22 cellular contexts compared by ENCODE assay signal in genomic region chr18:60943297-60943696, GRCh38.
A peak's percentile ranks its signal among the peaks of the same experiment; 100 is the strongest.
DNase-seq lines count a peak whose midpoint lies in the region; TF ChIP-seq lines count a peak whose summit lies in the region.
"Had no signal": no experiment of that assay in that cellular context is flagged by ENCODE, and none has a peak within 500 bp of the region (broad histone marks: within the 10 kb centered on the region; RNA-seq: fewer than 3 reads in every experiment).

No MANE protein-coding gene starts in this region.

- H3F3A ChIP-seq in OCI-LY1 (ENCODE audit: insufficient read depth, low read length) (no peaks in the 10 kb centered on the region), PC-9 (ENCODE audit: insufficient read depth, low read depth) (no peaks in the 10 kb centered on the region)

- no peak overlapping the region for H3K27ac ChIP-seq in OCI-LY1 (ENCODE audit: low read depth, low read length, poor library complexity, severe bottlenecking)
- H3K27ac ChIP-seq in PC-9: no peak overlapping the region
- H3K27ac ChIP-seq in osteoblast (ENCODE audit: low read depth, low read length): no peak overlapping the region
- H3K27ac ChIP-seq: 22Rv1; BLaER1 treated with 17β-estradiol and CSF1 and Interleukin-3, amounts not matched to agents 10 nM and 100 nM had no signal

- H3K79me2 ChIP-seq in OCI-LY1 (ENCODE audit: insufficient read depth, low read length): no peaks in the 10 kb centered on the region
- no peaks in the 10 kb centered on the region for H3K79me2 ChIP-seq in PC-9 (ENCODE audit: low read depth)
- H3K79me2 ChIP-seq in osteoblast (ENCODE audit: insufficient read depth, low read length): no peaks in the 10 kb centered on the region

- DNase-seq in NCI-H146 (lab: John Stamatoyannopoulos, UW) (peak; percentile 14), NCI-H146 treated with DMSO at 0.1 percent for 48 hours (lab: John Stamatoyannopoulos, UW; ENCODE audit: unreplicated experiment) (no peak), PC-9 (no peak), osteoblast (ENCODE audit: insufficient read length, low spot score, missing footprints) (no peak), NCI-H187 (lab: John Stamatoyannopoulos, UW) (no peak), dedifferentiated amniotic fluid mesenchymal stem cell (ENCODE audit: extremely low spot score) (no peak)
- DNase-seq in activated T-cell treated with anti-CD3 and anti-CD28 coated beads, Interleukin-2, amount 50 U/mL, for 1 hour: no peak
- DNase-seq: ACHN; AML-193; BE2C; CD4-positive, alpha-beta T cell; CD8-positive, alpha-beta memory T cell; DMS 273 treated with DMSO at 0.1 percent for 48 hours; DMS79; EL; GDM1; H9 had no signal

- H3K4me2 ChIP-seq in OCI-LY1 (ENCODE audit: low read length): peak overlapping the region; percentile 22; the same call in 1 of the 2 replicates
- H3K4me2 ChIP-seq in PC-9: peak overlapping the region; percentile 47
- H3K4me2 ChIP-seq in osteoblast (ENCODE audit: insufficient read depth, low read length): no peak overlapping the region
- H3K4me2 ChIP-seq: BLaER1 treated with 17β-estradiol and CSF1 and Interleukin-3, amounts not matched to agents 10 nM and 100 nM; GM23338 had no signal

- TF ChIP-seq CTCF in OCI-LY1 (IDR thresholded peaks at IDR 0.05; ENCODE audit: low read length) (no peak), PC-9 (conservative IDR thresholded peaks at IDR 0.05) (no peak), osteoblast (IDR thresholded peaks at IDR 0.05; ENCODE audit: extremely low read depth, low read depth, low read length) (no peak)

- H3K9me3 ChIP-seq in OCI-LY1 (ENCODE audit: low read length) (no peaks in the 10 kb centered on the region), PC-9 (ENCODE audit: insufficient read depth, low read depth) (no peaks in the 10 kb centered on the region), osteoblast (ENCODE audit: low read depth, low read length) (peaks cover 1% of the 10 kb centered on the region)
- H3K9me3 ChIP-seq: BE2C; BLaER1 treated with 17β-estradiol and CSF1 and Interleukin-3, amounts not matched to agents 10 nM and 100 nM had no signal

- no peak overlapping the region for H3K9ac ChIP-seq in OCI-LY1 (ENCODE audit: low read length)
- H3K9ac ChIP-seq: BLaER1 treated with 17β-estradiol and CSF1 and Interleukin-3, amounts not matched to agents 10 nM and 100 nM had no signal

- H3K36me3 ChIP-seq in OCI-LY1 (ENCODE audit: insufficient read depth, low read length): no peaks in the 10 kb centered on the region
- H3K36me3 ChIP-seq in PC-9 (ENCODE audit: low read depth): no peaks in the 10 kb centered on the region
- H3K36me3 ChIP-seq in osteoblast (ENCODE audit: insufficient read depth, low read length): no peaks in the 10 kb centered on the region
- H3K36me3 ChIP-seq: BE2C; BLaER1 treated with 17β-estradiol and CSF1 and Interleukin-3, amounts not matched to agents 10 nM and 100 nM had no signal

- CTCF ChIA-PET in PC-9 (lab: Charles Lee): no interaction called here

- H3K4me3 ChIP-seq in OCI-LY1 (ENCODE audit: low read depth, low read length, poor library complexity, severe bottlenecking): no peak overlapping the region
- peak overlapping the region; percentile 9; the same call in 1 of the 2 replicates for H3K4me3 ChIP-seq in PC-9
- H3K4me3 ChIP-seq in osteoblast (ENCODE audit: insufficient read depth, low read length): no peak overlapping the region
- H3K4me3 ChIP-seq: BLaER1 treated with 17β-estradiol and CSF1 and Interleukin-3, amounts not matched to agents 10 nM and 100 nM; GM12878; GM23338 had no signal

- H4K20me1 ChIP-seq in OCI-LY1 (ENCODE audit: insufficient read depth, low read length) (no peaks in the 10 kb centered on the region), PC-9 (ENCODE audit: insufficient read depth) (no peaks in the 10 kb centered on the region), osteoblast (ENCODE audit: insufficient read depth, low read length) (no peaks in the 10 kb centered on the region)
- H4K20me1 ChIP-seq: BLaER1 treated with 17β-estradiol and CSF1 and Interleukin-3, amounts not matched to agents 10 nM and 100 nM had no signal

- H3K4me1 ChIP-seq in OCI-LY1 (ENCODE audit: insufficient read depth, low read length, severe bottlenecking) (peaks cover 33% of the 10 kb centered on the region), PC-9 (replicated peaks; ENCODE audit: insufficient read depth) (no peaks in the 10 kb centered on the region), osteoblast (ENCODE audit: insufficient read depth, low read length) (no peaks in the 10 kb centered on the region)
- H3K4me1 ChIP-seq: BE2C; BLaER1 treated with 17β-estradiol and CSF1 and Interleukin-3, amounts not matched to agents 10 nM and 100 nM had no signal

- intact Hi-C loops in PC-9 (cut with micrococcal nuclease; ENCODE audit: unreplicated experiment): no loop called here

- no peaks in the 10 kb centered on the region for H3K9me2 ChIP-seq in OCI-LY1 (ENCODE audit: low read depth, low read length)
- 0 out of 2 replicates have a peak, but pooled peaks cover 3% of the 10 kb centered on the region for H3K9me2 ChIP-seq in PC-9 (ENCODE audit: insufficient read depth)

- H2AFZ ChIP-seq in OCI-LY1 (ENCODE audit: low read length) (0 out of 2 replicates have a peak overlapping the region, but pooled peaks have one; percentile 51), PC-9 (no peak overlapping the region; the same call in 1 of the 2 replicates), osteoblast (ENCODE audit: low read length) (peak overlapping the region; percentile 9)
- H2AFZ ChIP-seq: GM23338 had no signal

- POLR2A ChIA-PET in PC-9 (lab: Charles Lee; ENCODE audit: unreplicated experiment): no interaction called here

- H3K27me3 ChIP-seq in OCI-LY1 (ENCODE audit: insufficient read depth, low read length) (no peaks in the 10 kb centered on the region), PC-9 (ENCODE audit: insufficient read depth, low read depth) (no peaks in the 10 kb centered on the region), osteoblast (ENCODE audit: insufficient read depth, low read length) (no peaks in the 10 kb centered on the region)
- H3K27me3 ChIP-seq: BE2C; BLaER1 treated with 17β-estradiol and CSF1 and Interleukin-3, amounts not matched to agents 10 nM and 100 nM had no signal

- no TSS peak for BruUV-seq in PC-9 (replicated peaks; lab: Mats Ljungman, UMichigan)
